Comparison of ENCODE assay signal across 8 cellular contexts in genomic region chr22:49052023-49052538, GRCh38.
DNase-seq lines count a peak whose midpoint lies in the region; ATAC-seq and TF ChIP-seq lines count a peak whose summit lies in the region.

No MANE protein-coding gene starts in this region.

- no peaks in the 10 kb centered on the region for H3K36me3 Mint-ChIP-seq in activated naive CD4-positive, alpha-beta T cell treated with anti-CD3 and anti-CD28 coated beads, Interleukin-2, amount 50 U/mL, for 24 hours
- H3K36me3 Mint-ChIP-seq in stimulated activated memory B cell treated with anti-CD40 and anti-IgM and Interleukin-4, amounts not matched to agents 10 μg/mL and 1 μg/mL and 100 μg/mL, for 72 hours: no peaks in the 10 kb centered on the region

- H3K4me3 ChIP-seq in lower lobe of right lung: peak overlapping the region; percentile 36

- H3K4me3 Mint-ChIP-seq in activated naive CD4-positive, alpha-beta T cell treated with anti-CD3 and anti-CD28 coated beads, Interleukin-2, amount 50 U/mL, for 24 hours: peak overlapping the region; percentile 81
- peak overlapping the region; percentile 86 for H3K4me3 Mint-ChIP-seq in stimulated activated memory B cell treated with anti-CD40 and anti-IgM and Interleukin-4, amounts not matched to agents 10 μg/mL and 1 μg/mL and 100 μg/mL, for 72 hours

- no peak overlapping the region for H3K27ac ChIP-seq in lower lobe of right lung

- ATAC-seq in lower lobe of right lung: peak; percentile 50 to 89
- ATAC-seq in stimulated activated memory B cell treated with anti-CD40 and anti-IgM and Interleukin-4, amounts not matched to agents 10 μg/mL and 1 μg/mL and 100 μg/mL, for 72 hours: peak; percentile 82
- ATAC-seq in GM21717 (IDR thresholded peaks at IDR 0.05; ENCODE audit: unreplicated experiment): no peak

- DNase-seq in KG1 (lab: John Stamatoyannopoulos, UW): peak; percentile 26
- no peak for DNase-seq in lower lobe of right lung
- DNase-seq in NCI-H2029 treated with DMSO at 0.1 percent for 48 hours (lab: John Stamatoyannopoulos, UW): no peak
- DNase-seq in NCI-H69 (lab: John Stamatoyannopoulos, UW): no peak
- DNase-seq in hepatic stellate cell (ENCODE audit: low spot score): no peak

- no peak for TF ChIP-seq CTCF in lower lobe of right lung (IDR thresholded peaks at IDR 0.05)

- H3K4me1 ChIP-seq in lower lobe of right lung: no peaks in the 10 kb centered on the region

- no peaks in the 10 kb centered on the region for H3K36me3 ChIP-seq in lower lobe of right lung

- no peaks in the 10 kb centered on the region for H3K4me1 Mint-ChIP-seq in activated naive CD4-positive, alpha-beta T cell treated with anti-CD3 and anti-CD28 coated beads, Interleukin-2, amount 50 U/mL, for 24 hours
- H3K4me1 Mint-ChIP-seq in stimulated activated memory B cell treated with anti-CD40 and anti-IgM and Interleukin-4, amounts not matched to agents 10 μg/mL and 1 μg/mL and 100 μg/mL, for 72 hours: no peaks in the 10 kb centered on the region

- H3K9me3 ChIP-seq in lower lobe of right lung: no peaks in the 10 kb centered on the region

- intact Hi-C loops in lower lobe of right lung (cut with DNase I): no loop called here

- H3K9me3 Mint-ChIP-seq in activated naive CD4-positive, alpha-beta T cell treated with anti-CD3 and anti-CD28 coated beads, Interleukin-2, amount 50 U/mL, for 24 hours: no peaks in the 10 kb centered on the region
- no peaks in the 10 kb centered on the region for H3K9me3 Mint-ChIP-seq in stimulated activated memory B cell treated with anti-CD40 and anti-IgM and Interleukin-4, amounts not matched to agents 10 μg/mL and 1 μg/mL and 100 μg/mL, for 72 hours

- H3K27me3 ChIP-seq in lower lobe of right lung (ENCODE audit: low read depth): peaks cover 5% of the 10 kb centered on the region

- no peak overlapping the region for H3K27ac Mint-ChIP-seq in activated naive CD4-positive, alpha-beta T cell treated with anti-CD3 and anti-CD28 coated beads, Interleukin-2, amount 50 U/mL, for 24 hours
- peak overlapping the region; percentile 52 for H3K27ac Mint-ChIP-seq in stimulated activated memory B cell treated with anti-CD40 and anti-IgM and Interleukin-4, amounts not matched to agents 10 μg/mL and 1 μg/mL and 100 μg/mL, for 72 hours

- H3K27me3 Mint-ChIP-seq in activated naive CD4-positive, alpha-beta T cell treated with anti-CD3 and anti-CD28 coated beads, Interleukin-2, amount 50 U/mL, for 24 hours: no peaks in the 10 kb centered on the region
- no peaks in the 10 kb centered on the region for H3K27me3 Mint-ChIP-seq in stimulated activated memory B cell treated with anti-CD40 and anti-IgM and Interleukin-4, amounts not matched to agents 10 μg/mL and 1 μg/mL and 100 μg/mL, for 72 hours
